ENCODE assay signal across 9 cellular contexts in the genomic region with DNA sequence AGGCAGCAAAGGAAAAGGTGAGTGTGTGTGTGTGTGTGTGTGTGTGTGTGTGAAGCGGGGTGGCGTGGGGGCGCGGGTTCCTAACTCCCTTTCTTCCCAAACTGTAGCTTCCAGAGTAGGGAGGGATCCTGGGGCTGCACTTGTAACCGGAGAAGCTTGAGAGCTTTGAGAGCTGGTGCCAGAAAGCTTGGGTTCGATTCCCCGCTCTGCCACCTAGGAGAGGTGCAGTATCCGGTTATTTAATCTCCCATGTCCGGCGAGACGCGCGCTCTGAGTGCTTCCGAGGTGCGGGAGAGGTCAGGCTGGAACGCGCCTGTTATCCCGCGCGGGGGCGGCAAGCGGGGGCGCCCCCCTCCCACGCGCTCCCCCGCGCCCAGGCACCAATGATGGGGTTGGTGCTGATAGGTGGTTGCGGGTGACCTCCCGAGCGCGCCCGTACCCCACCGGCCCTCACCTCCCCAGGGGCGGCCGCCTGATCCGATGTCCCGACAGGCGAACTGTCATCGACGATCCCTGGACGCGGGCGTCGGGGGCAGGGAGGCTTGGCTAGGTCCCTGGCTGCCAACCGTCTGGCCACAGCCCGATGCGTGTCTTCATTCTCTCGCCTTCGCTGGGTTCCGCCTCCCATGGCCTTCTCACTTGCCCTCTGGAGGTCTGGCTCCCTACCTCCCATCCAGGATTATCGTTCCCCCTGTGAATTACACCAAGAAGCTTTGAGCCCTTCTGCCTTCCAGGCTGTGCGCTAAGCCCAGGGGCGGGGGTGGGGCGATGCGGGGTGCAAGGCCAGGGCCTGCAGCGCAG. TPM values are rescaled to one million over a fixed set of nuclear protein-coding genes. Genes with fewer than 3 reads are reported as not detected.
DNase-seq lines count a peak whose midpoint lies in the region; ATAC-seq, FAIRE-seq and TF ChIP-seq lines count a peak whose summit lies in the region.
"Had no signal": no experiment of that assay in that cellular context is flagged by ENCODE, and none has a peak within 500 bp of the region (broad histone marks: within the 10 kb centered on the region; RNA-seq: fewer than 3 reads in every experiment).

No MANE protein-coding gene starts in this region.

- TF ChIP-seq CTCF in endothelial cell of umbilical vein (IDR thresholded peaks at IDR 0.05; ENCODE audit: extremely low read depth in 1 of 2, insufficient read depth in 1 of 2, low read depth in 1 of 2, low read length in 2 of 2) (no peak), upper lobe of right lung (IDR thresholded peaks at IDR 0.05) (no peak)

- H2AFZ ChIP-seq in endothelial cell of umbilical vein (ENCODE audit: low read depth, low read length), result no peak overlapping the region

- TF ChIP-seq POLR2A in endothelial cell of umbilical vein (IDR thresholded peaks at IDR 0.05; ENCODE audit: low read depth, low read length), result no peak

- H3K4me3 ChIP-seq in endothelial cell of umbilical vein (replicated peaks in 1 of 3; ENCODE audit: insufficient read depth in 1 of 3, low read depth in 1 of 3, low read length in 3 of 3), result peak overlapping the region in 1 of 3 experiments; percentile 10
- peak overlapping the region in 1 of 2 donors; percentile 37 for H3K4me3 ChIP-seq in mucosa of rectum (ENCODE audit: low read length in 2 of 2)
- H3K4me3 ChIP-seq in upper lobe of right lung, result peak overlapping the region; percentile 43

- no peaks in the 10 kb centered on the region for H3K36me3 ChIP-seq in endothelial cell of umbilical vein (ENCODE audit: control insufficient read depth in 2 of 2, extremely low read depth in 1 of 2, insufficient read depth in 2 of 2, low read length in 2 of 2)
- H3K36me3 ChIP-seq in mucosa of rectum (ENCODE audit: control insufficient read depth in 2 of 2, insufficient read depth in 2 of 2, low read length in 2 of 2), result no peaks in the 10 kb centered on the region
- H3K36me3 ChIP-seq in upper lobe of right lung, result no peaks in the 10 kb centered on the region

- H3K36me3 Mint-ChIP-seq in activated T-cell treated with anti-CD3 and anti-CD28 coated beads, Interleukin-2, amount 50 U/mL, for 4 hours (ENCODE audit: insufficient read depth), result no peaks in the 10 kb centered on the region

- ATAC-seq in activated T-cell treated with anti-CD3 and anti-CD28 coated beads, Interleukin-2, amount 50 U/mL, for 4 hours, result peak; percentile 28 to 40
- ATAC-seq in upper lobe of right lung, result peak; percentile 76
- ATAC-seq in HG03280 (IDR thresholded peaks at IDR 0.05; ENCODE audit: unreplicated experiment), result no peak

- H3K27me3 ChIP-seq in endothelial cell of umbilical vein (ENCODE audit: control insufficient read depth in 2 of 2, insufficient read depth in 2 of 2, low read length in 2 of 2) (peaks cover 23 to 24% of the 10 kb centered on the region in 2 experiments), mucosa of rectum (ENCODE audit: control insufficient read depth in 2 of 2, insufficient read depth in 2 of 2, low read length in 2 of 2) (no peaks in the 10 kb centered on the region), upper lobe of right lung (peaks cover 4% of the 10 kb centered on the region)

- H3K4me3 Mint-ChIP-seq in activated T-cell treated with anti-CD3 and anti-CD28 coated beads, Interleukin-2, amount 50 U/mL, for 4 hours, result no peak overlapping the region

- H3K27ac ChIP-seq in endothelial cell of umbilical vein (ENCODE audit: insufficient read depth, low read depth, low read length), result no peak overlapping the region
- H3K27ac ChIP-seq in mucosa of rectum (ENCODE audit: low read depth in 2 of 2, low read length in 2 of 2), result peak overlapping the region; percentile 4 to 13
- peak overlapping the region; percentile 65 for H3K27ac ChIP-seq in upper lobe of right lung

- dilution Hi-C loops in endothelial cell of umbilical vein (cut with MboI; ENCODE audit: extremely low pct_ligation_motif_present, low sequenced_read_pairs), result no loop called here

- H3K4me2 ChIP-seq in endothelial cell of umbilical vein (ENCODE audit: insufficient read depth, low read length), result no peak overlapping the region

- H3K27me3 Mint-ChIP-seq in activated T-cell treated with anti-CD3 and anti-CD28 coated beads, Interleukin-2, amount 50 U/mL, for 4 hours (ENCODE audit: low read depth), result peaks cover 25% of the 10 kb centered on the region

- no peaks in the 10 kb centered on the region for H3K4me1 Mint-ChIP-seq in activated T-cell treated with anti-CD3 and anti-CD28 coated beads, Interleukin-2, amount 50 U/mL, for 4 hours (ENCODE audit: low read depth)

- CTCF ChIA-PET in endothelial cell of umbilical vein (lab: Charles Lee), result interaction anchor here (1.1 to 1.4 kb wide), 3 partner anchors 11 to 59 kb away, joined by 3 to 4 read pairs (median 3); no protein-coding TSS in a partner anchor

- H3K9ac ChIP-seq in endothelial cell of umbilical vein (replicated peaks; ENCODE audit: extremely low read depth, insufficient read depth, low read length) (no peak overlapping the region), mucosa of rectum (ENCODE audit: low read depth in 1 of 2, low read length in 2 of 2) (no peak overlapping the region)

- no peaks in the 10 kb centered on the region for H3K9me1 ChIP-seq in endothelial cell of umbilical vein (replicated peaks; ENCODE audit: control insufficient read depth, extremely low read depth, insufficient read depth, low read length)

- H4K20me1 ChIP-seq in endothelial cell of umbilical vein (replicated peaks; ENCODE audit: control insufficient read depth, extremely low read depth, insufficient read depth, low read length), result no peaks in the 10 kb centered on the region

- intact Hi-C loops in endothelial cell of umbilical vein (cut with micrococcal nuclease), result no loop called here
- intact Hi-C loops in upper lobe of right lung (cut with DNase I), result no loop called here

- H3K4me1 ChIP-seq in endothelial cell of umbilical vein (ENCODE audit: control insufficient read depth, extremely low read depth, insufficient read depth, low read length) (no peaks in the 10 kb centered on the region), mucosa of rectum (ENCODE audit: control insufficient read depth in 2 of 2, insufficient read depth in 2 of 2, low read length in 2 of 2) (no peaks in the 10 kb centered on the region), upper lobe of right lung (no peaks in the 10 kb centered on the region)

- no peak for FAIRE-seq in endothelial cell of umbilical vein (lab: Jason Lieb, UNC)

- DNase-seq in activated T-cell treated with anti-CD3 and anti-CD28 coated beads, Interleukin-2, amount 50 U/mL, for 4 hours, result no peak
- DNase-seq in activated T-cell treated with anti-CD3 and anti-CD28 coated beads, Interleukin-2, amount 50 U/mL, for 48 hours, result no peak
- DNase-seq in endothelial cell of umbilical vein (ENCODE audit: low read depth, low spot score), result no peak
- DNase-seq in upper lobe of right lung, result peak; percentile 71
- DNase-seq in stimulated activated CD4-positive, alpha-beta T cell treated with anti-CD3 and anti-CD28 coated beads, Interleukin-2, amount 100 ng/mL, for 24 hours, result no peak
- no peak for DNase-seq in NCI-H2196 treated with DMSO at 0.1 percent for 48 hours (lab: John Stamatoyannopoulos, UW; ENCODE audit: unreplicated experiment)

- BruUV-seq in endothelial cell of umbilical vein (replicated peaks; lab: Mats Ljungman, UMichigan), result no TSS peak

- H3K9me3 ChIP-seq in endothelial cell of umbilical vein (replicated peaks; ENCODE audit: control insufficient read depth, insufficient read depth, low read length) (no peaks in the 10 kb centered on the region), mucosa of rectum (ENCODE audit: control insufficient read depth in 2 of 2, low read length in 2 of 2) (no peaks in the 10 kb centered on the region), upper lobe of right lung (no peaks in the 10 kb centered on the region)

- H3K79me2 ChIP-seq in endothelial cell of umbilical vein (ENCODE audit: control insufficient read depth, insufficient read depth, low read length), result no peaks in the 10 kb centered on the region

- POLR2A ChIA-PET in endothelial cell of umbilical vein (lab: Charles Lee), result interaction anchor here (0.6 kb wide), 1 partner anchor 188 kb away, joined by 3 read pairs; no protein-coding TSS in a partner anchor

- H3K9me3 Mint-ChIP-seq in activated T-cell treated with anti-CD3 and anti-CD28 coated beads, Interleukin-2, amount 50 U/mL, for 4 hours, result no peaks in the 10 kb centered on the region

RNA-seq across cellular contexts. Expression of a gene that starts 7.4 kb away (rescaled TPM):
- 10 to 100 TPM; 22.6 to 26.0 (median 25.6) TPM for total RNA-seq in activated T-cell treated with anti-CD3 and anti-CD28 coated beads, Interleukin-2, amount 50 U/mL, for 4 hours
- total RNA-seq in endothelial cell of umbilical vein (56.3 and 62.9 TPM in 2 replicates), upper lobe of right lung (10.8 TPM)
- 15.4 and 16.5 TPM in 2 replicates for polyA plus RNA-seq in endothelial cell of umbilical vein
- polyA plus RNA-seq in endothelial cell of umbilical vein (2011; cell fraction: cytosol; rRNA removed), result 30.8 and 31.7 TPM in 2 replicates
- polyA plus RNA-seq in endothelial cell of umbilical vein (2011; cell fraction: nucleus; rRNA removed), result 35.0 and 37.2 TPM in 2 replicates
- polyA plus RNA-seq in endothelial cell of umbilical vein (2012), result 30.3 and 55.7 TPM in 2 replicates
- 42.7 and 50.6 TPM in 2 replicates for polyA minus RNA-seq in endothelial cell of umbilical vein
- 104 TPM for polyA minus RNA-seq in endothelial cell of umbilical vein (2011; cell fraction: cytosol; rRNA and poly(A)+ RNA removed)
- polyA minus RNA-seq in endothelial cell of umbilical vein (2011; cell fraction: nucleus; rRNA and poly(A)+ RNA removed), result 14.4 and 22.9 TPM in 2 replicates

RNA-seq across cellular contexts. Expression of a gene that starts 24.7 kb away (rescaled TPM):
- 1 to 10 TPM; 2.8 to 8.4 (median 7.7) TPM for total RNA-seq in activated T-cell treated with anti-CD3 and anti-CD28 coated beads, Interleukin-2, amount 50 U/mL, for 4 hours
- 0.53 and 0.55 TPM in 2 replicates for total RNA-seq in endothelial cell of umbilical vein
- 0.66 and 0.75 TPM in 2 replicates for polyA plus RNA-seq in endothelial cell of umbilical vein
- 0.32 and 0.56 TPM in 2 replicates for polyA plus RNA-seq in endothelial cell of umbilical vein (2011; cell fraction: cytosol; rRNA removed)
- 1.4 and 1.8 TPM in 2 replicates for polyA plus RNA-seq in endothelial cell of umbilical vein (2011; cell fraction: nucleus; rRNA removed)
- polyA plus RNA-seq in endothelial cell of umbilical vein (2012), result 1.1 and 1.2 TPM in 2 replicates
- polyA minus RNA-seq in endothelial cell of umbilical vein, result 0.90 and 1.1 TPM in 2 replicates
- polyA minus RNA-seq in endothelial cell of umbilical vein (2011; cell fraction: cytosol; rRNA and poly(A)+ RNA removed), result 3.4 TPM
- 0.58 and 0.67 TPM in 2 replicates for polyA minus RNA-seq in endothelial cell of umbilical vein (2011; cell fraction: nucleus; rRNA and poly(A)+ RNA removed)
- total RNA-seq in upper lobe of right lung, result 0.35 TPM

RNA-seq across cellular contexts. Expression of a gene that starts 52.4 kb away (rescaled TPM):
- 10 to 100 TPM; 85.8 to 99.4 (median 97.6) TPM for total RNA-seq in activated T-cell treated with anti-CD3 and anti-CD28 coated beads, Interleukin-2, amount 50 U/mL, for 4 hours
- 86.6 and 101 TPM in 2 replicates for total RNA-seq in endothelial cell of umbilical vein
- polyA plus RNA-seq in endothelial cell of umbilical vein, result 94.2 and 94.3 TPM in 2 replicates
- 85.9 and 89.8 TPM in 2 replicates for polyA plus RNA-seq in endothelial cell of umbilical vein (2011; cell fraction: cytosol; rRNA removed)
- polyA plus RNA-seq in endothelial cell of umbilical vein (2011; cell fraction: nucleus; rRNA removed), result 206 and 214 TPM in 2 replicates
- polyA plus RNA-seq in endothelial cell of umbilical vein (2012), result 69.0 and 80.7 TPM in 2 replicates
- polyA minus RNA-seq in endothelial cell of umbilical vein, result 125 and 129 TPM in 2 replicates
- polyA minus RNA-seq in endothelial cell of umbilical vein (2011; cell fraction: cytosol; rRNA and poly(A)+ RNA removed), result 68.2 TPM
- 85.9 and 108 TPM in 2 replicates for polyA minus RNA-seq in endothelial cell of umbilical vein (2011; cell fraction: nucleus; rRNA and poly(A)+ RNA removed)
- 44.0 TPM for total RNA-seq in upper lobe of right lung

RNA-seq across cellular contexts. Expression of a gene that starts 60.0 kb away (rescaled TPM):
- total RNA-seq in activated T-cell treated with anti-CD3 and anti-CD28 coated beads, Interleukin-2, amount 50 U/mL, for 4 hours, result not detected
- not detected in 2 replicates for total RNA-seq in endothelial cell of umbilical vein
- polyA plus RNA-seq in endothelial cell of umbilical vein, result 0.04 TPM in 1 of 2 replicates, not detected in the other
- not detected in 2 replicates for polyA plus RNA-seq in endothelial cell of umbilical vein (2011; cell fraction: cytosol; rRNA removed)
- polyA plus RNA-seq in endothelial cell of umbilical vein (2011; cell fraction: nucleus; rRNA removed), result 0.07 and 0.20 TPM in 2 replicates
- polyA plus RNA-seq in endothelial cell of umbilical vein (2012), result not detected in 2 replicates
- not detected in 2 replicates for polyA minus RNA-seq in endothelial cell of umbilical vein
- polyA minus RNA-seq in endothelial cell of umbilical vein (2011; cell fraction: cytosol; rRNA and poly(A)+ RNA removed), result not detected
- polyA minus RNA-seq in endothelial cell of umbilical vein (2011; cell fraction: nucleus; rRNA and poly(A)+ RNA removed), result not detected in 2 replicates
- total RNA-seq in upper lobe of right lung, result 0.35 TPM
- polyA plus RNA-seq: BJ had no signal
